18 cellular contexts compared by ENCODE assay signal in genomic region chr19:39248806-39249205, GRCh38. TPM values are rescaled to one million over a fixed set of nuclear protein-coding genes. Genes with fewer than 3 reads are reported as not detected.
DNase-seq lines count a peak whose midpoint lies in the region; ATAC-seq, FAIRE-seq and TF ChIP-seq lines count a peak whose summit lies in the region.
"Had no signal": no experiment of that assay in that cellular context is flagged by ENCODE, and none has a peak within 500 bp of the region (broad histone marks: within the 10 kb centered on the region; RNA-seq: fewer than 3 reads in every experiment).

IFNL4 (minus strand) TSS chr19:39248856.

- H2BK120ac ChIP-seq in H9 (ENCODE audit: low read depth, low read length, poor library complexity, severe bottlenecking): no peak within 1 kb of the TSS

- H3K4me1 Mint-ChIP-seq in H9: peaks cover 2 to 3% of the 10 kb centered on the region in 2 experiments; a peak in 2 of 4 replicates
- H3K4me1 Mint-ChIP-seq in astrocyte (ENCODE audit: low read depth, unreplicated experiment): no peaks in the 10 kb centered on the region
- no peaks in the 10 kb centered on the region for H3K4me1 Mint-ChIP-seq in stimulated activated effector memory CD8-positive, alpha-beta T cell treated with anti-CD3 and anti-CD28 coated beads, Interleukin-12 subunit alpha, Interleukin-12 subunit beta, amount 100 ng/mL, for 72 hours
- no peaks in the 10 kb centered on the region for H3K4me1 Mint-ChIP-seq in activated naive CD8-positive, alpha-beta T cell treated with anti-CD3 and anti-CD28 coated beads, Interleukin-2, amount 50 U/mL, for 24 hours

- no peak within 1 kb of the TSS for H3K27ac Mint-ChIP-seq in H9
- no peak within 1 kb of the TSS for H3K27ac Mint-ChIP-seq in astrocyte (ENCODE audit: unreplicated experiment)
- H3K27ac Mint-ChIP-seq in stimulated activated effector memory CD8-positive, alpha-beta T cell treated with anti-CD3 and anti-CD28 coated beads, Interleukin-12 subunit alpha, Interleukin-12 subunit beta, amount 100 ng/mL, for 72 hours: no peak within 1 kb of the TSS
- H3K27ac Mint-ChIP-seq in activated naive CD8-positive, alpha-beta T cell treated with anti-CD3 and anti-CD28 coated beads, Interleukin-2, amount 50 U/mL, for 24 hours: no peak within 1 kb of the TSS

- H3K9ac ChIP-seq in H9 (ENCODE audit: extremely low read depth, insufficient read length, low read length): no peak within 1 kb of the TSS
- H3K9ac ChIP-seq in astrocyte (ENCODE audit: low read length): no peak within 1 kb of the TSS

- H3K79me2 ChIP-seq in H9 (ENCODE audit: insufficient read depth, low read length): no peaks in the 10 kb centered on the region
- H3K79me2 ChIP-seq in astrocyte (ENCODE audit: insufficient read depth, low read length): no peaks in the 10 kb centered on the region

- FAIRE-seq in astrocyte (lab: Jason Lieb, UNC): no peak
- FAIRE-seq: H54 had no signal

- H3K23me2 ChIP-seq in H9 (ENCODE audit: insufficient read length, low read depth, low read length, poor library complexity, severe bottlenecking): peaks cover 9% of the 10 kb centered on the region

- no peak within 1 kb of the TSS for H4K5ac ChIP-seq in H9 (ENCODE audit: insufficient read length, low read depth, low read length)

- H3K4me1 ChIP-seq in H9 (ENCODE audit: insufficient read depth, low read length) (no peaks in the 10 kb centered on the region), astrocyte (ENCODE audit: insufficient read depth, low read length) (no peaks in the 10 kb centered on the region), right lobe of liver (peaks cover 0 to 14% (median 2%) of the 10 kb centered on the region in 4 donors), foreskin keratinocyte (no peaks in the 10 kb centered on the region)

- H2AFZ ChIP-seq in H9 (ENCODE audit: low read length) (no peak within 1 kb of the TSS), astrocyte (ENCODE audit: low read depth, low read length) (peak within 1 kb of the TSS; percentile 26)

- no peak within 1 kb of the TSS for H2BK15ac ChIP-seq in H9 (ENCODE audit: low read depth, low read length)

- no peak within 1 kb of the TSS for H2BK20ac ChIP-seq in H9 (ENCODE audit: low read depth, low read length, poor library complexity, severe bottlenecking)

- peaks cover 35% of the 10 kb centered on the region; the same call in 1 of the 2 replicates for H3K27me3 ChIP-seq in H9 (ENCODE audit: insufficient read depth, low read length)
- peaks cover 39% of the 10 kb centered on the region for H3K27me3 ChIP-seq in astrocyte (ENCODE audit: insufficient read depth, low read length)
- H3K27me3 ChIP-seq in right lobe of liver: peaks cover 0 to 8% of the 10 kb centered on the region in 2 donors
- H3K27me3 ChIP-seq in foreskin keratinocyte: peaks cover 57% of the 10 kb centered on the region

- H3K36me3 ChIP-seq in astrocyte (ENCODE audit: insufficient read depth, low read length): no peaks in the 10 kb centered on the region
- H3K36me3 ChIP-seq in right lobe of liver: no peaks in the 10 kb centered on the region

- H3K4me3 ChIP-seq in astrocyte (ENCODE audit: insufficient read depth, low read depth, low read length) (no peak within 1 kb of the TSS), right lobe of liver (no peak within 1 kb of the TSS)

- H3K36me3 Mint-ChIP-seq in H9 (ENCODE audit: insufficient read depth in 1 of 3, low read depth in 3 of 3) (no peaks in the 10 kb centered on the region), astrocyte (ENCODE audit: low read depth, unreplicated experiment) (no peaks in the 10 kb centered on the region)
- no peaks in the 10 kb centered on the region for H3K36me3 Mint-ChIP-seq in stimulated activated effector memory CD8-positive, alpha-beta T cell treated with anti-CD3 and anti-CD28 coated beads, Interleukin-12 subunit alpha, Interleukin-12 subunit beta, amount 100 ng/mL, for 72 hours
- H3K36me3 Mint-ChIP-seq in activated naive CD8-positive, alpha-beta T cell treated with anti-CD3 and anti-CD28 coated beads, Interleukin-2, amount 50 U/mL, for 24 hours (ENCODE audit: low read depth): no peaks in the 10 kb centered on the region

- no CpG with 5 or more reads among the region's 13 CpGs for WGBS in H9 (ENCODE audit: extremely low coverage, insufficient read length, low lambda C conversion rate)
- WGBS in right lobe of liver (ENCODE audit: insufficient coverage, low coverage, low lambda C conversion rate, missing lambda C conversion rate): 38% methylated on average over 5 of the region's 13 CpGs

- intact Hi-C loops in right lobe of liver (cut with DNase I): no loop called here

- no peak within 1 kb of the TSS for H4K91ac ChIP-seq in H9 (ENCODE audit: insufficient read length, low read depth, low read length)

- H3K4me2 ChIP-seq in H9 (ENCODE audit: insufficient read depth, insufficient read length, low read length): peak within 1 kb of the TSS; percentile 38
- H3K4me2 ChIP-seq in astrocyte (ENCODE audit: low read length): no peak within 1 kb of the TSS

- H3K18ac ChIP-seq in H9 (ENCODE audit: insufficient read length, low read depth, low read length): no peak within 1 kb of the TSS

- TF ChIP-seq CTCF in H9 (conservative IDR thresholded peaks at IDR 0.05) (no peak), astrocyte (IDR thresholded peaks at IDR 0.05; ENCODE audit: insufficient read depth, low read depth, low read length) (no peak), right lobe of liver (IDR thresholded peaks at IDR 0.05) (no peak), foreskin keratinocyte (conservative IDR thresholded peaks at IDR 0.05) (no peak)

- no peaks in the 10 kb centered on the region for H4K20me1 ChIP-seq in H9 (ENCODE audit: control insufficient read depth, insufficient read depth, insufficient read length)
- H4K20me1 ChIP-seq in astrocyte (ENCODE audit: insufficient read depth, low read length): no peaks in the 10 kb centered on the region

- no peak within 1 kb of the TSS for H3K4ac ChIP-seq in H9 (ENCODE audit: low read depth, low read length)

- H2BK12ac ChIP-seq in H9 (ENCODE audit: insufficient read length, low read depth, low read length): no peak within 1 kb of the TSS

- ATAC-seq in right lobe of liver: peak; percentile 91 to 95 (median 92)
- ATAC-seq in stimulated activated effector memory CD8-positive, alpha-beta T cell treated with anti-CD3 and anti-CD28 coated beads, Interleukin-12 subunit alpha, Interleukin-12 subunit beta, amount 100 ng/mL, for 72 hours: no peak
- no peak for ATAC-seq in activated naive CD8-positive, alpha-beta T cell treated with anti-CD3 and anti-CD28 coated beads, Interleukin-2, amount 50 U/mL, for 24 hours
- ATAC-seq in foreskin keratinocyte: no peak

- no peak for DNase-seq in H9
- DNase-seq in astrocyte (ENCODE audit: low read depth): no peak
- DNase-seq in right lobe of liver: peak; percentile 81 to 93 (median 89)
- no peak for DNase-seq in stimulated activated effector memory CD8-positive, alpha-beta T cell treated with anti-CD3 and anti-CD28 coated beads, Interleukin-12 subunit alpha, Interleukin-12 subunit beta, amount 100 ng/mL, for 72 hours (ENCODE audit: low spot score in 2 of 2)
- DNase-seq in activated naive CD8-positive, alpha-beta T cell treated with anti-CD3 and anti-CD28 coated beads, Interleukin-2, amount 50 U/mL, for 24 hours: no peak
- no peak for DNase-seq in foreskin keratinocyte
- no peak for DNase-seq in GDM1 (lab: John Stamatoyannopoulos, UW)
- DNase-seq: activated CD4-positive, CD25-positive, alpha-beta regulatory T cell treated with anti-CD3 and anti-CD28 coated beads, Interleukin-2, amount 50 U/mL, for 72 hours; aorta; NCI-H1436 treated with DMSO at 0.1 percent for 48 hours; NCI-H2227 treated with DMSO at 0.1 percent for 48 hours; NK-92 treated with Interleukin-12 subunit alpha and Interleukin-12 subunit beta, amount 100 ng/mL, for 24 hours; T-helper 2 cell had no signal

- no peaks in the 10 kb centered on the region for H3K9me3 Mint-ChIP-seq in H9
- H3K9me3 Mint-ChIP-seq in astrocyte (ENCODE audit: unreplicated experiment): peaks cover 3% of the 10 kb centered on the region
- H3K9me3 Mint-ChIP-seq in stimulated activated effector memory CD8-positive, alpha-beta T cell treated with anti-CD3 and anti-CD28 coated beads, Interleukin-12 subunit alpha, Interleukin-12 subunit beta, amount 100 ng/mL, for 72 hours: no peaks in the 10 kb centered on the region
- no peaks in the 10 kb centered on the region for H3K9me3 Mint-ChIP-seq in activated naive CD8-positive, alpha-beta T cell treated with anti-CD3 and anti-CD28 coated beads, Interleukin-2, amount 50 U/mL, for 24 hours

- H3K4me3 Mint-ChIP-seq in H9 (peak within 1 kb of the TSS; percentile 19 to 68), astrocyte (ENCODE audit: unreplicated experiment) (no peak within 1 kb of the TSS)
- H3K4me3 Mint-ChIP-seq in stimulated activated effector memory CD8-positive, alpha-beta T cell treated with anti-CD3 and anti-CD28 coated beads, Interleukin-12 subunit alpha, Interleukin-12 subunit beta, amount 100 ng/mL, for 72 hours: peak within 1 kb of the TSS; percentile 49
- H3K4me3 Mint-ChIP-seq in activated naive CD8-positive, alpha-beta T cell treated with anti-CD3 and anti-CD28 coated beads, Interleukin-2, amount 50 U/mL, for 24 hours: no peak within 1 kb of the TSS

- H3K23ac ChIP-seq in H9 (ENCODE audit: insufficient read length, low read depth, low read length): no peak within 1 kb of the TSS

- H3K79me1 ChIP-seq in H9 (ENCODE audit: insufficient read depth, low read depth, low read length, poor library complexity, severe bottlenecking): no peaks in the 10 kb centered on the region

- no peak within 1 kb of the TSS for H3K14ac ChIP-seq in H9 (ENCODE audit: insufficient read depth, low read length)

- H3K9me3 ChIP-seq in H9 (ENCODE audit: control insufficient read depth, low read depth, low read length) (no peaks in the 10 kb centered on the region), astrocyte (ENCODE audit: insufficient read depth, low read depth, low read length) (no peaks in the 10 kb centered on the region), right lobe of liver (no peaks in the 10 kb centered on the region)

- TF ChIP-seq POLR2A in right lobe of liver (IDR thresholded peaks at IDR 0.05): no peak

- H3K27me3 Mint-ChIP-seq in H9 (ENCODE audit: low read depth) (peaks cover 90% of the 10 kb centered on the region), astrocyte (ENCODE audit: low read depth, unreplicated experiment) (peaks cover 53% of the 10 kb centered on the region)
- H3K27me3 Mint-ChIP-seq in activated naive CD8-positive, alpha-beta T cell treated with anti-CD3 and anti-CD28 coated beads, Interleukin-2, amount 50 U/mL, for 24 hours: peaks cover 7% of the 10 kb centered on the region

- H3T11ph ChIP-seq in H9 (ENCODE audit: low read length): no peak within 1 kb of the TSS

- no peak within 1 kb of the TSS for H2BK5ac ChIP-seq in H9 (ENCODE audit: insufficient read length, low read length)

- H3K27ac ChIP-seq in H9 (ENCODE audit: insufficient read length, low read depth, low read length) (no peak within 1 kb of the TSS), astrocyte (ENCODE audit: low read depth, low read length) (no peak within 1 kb of the TSS), right lobe of liver (no peak within 1 kb of the TSS), foreskin keratinocyte (no peak within 1 kb of the TSS)
- H3K27ac ChIP-seq: epithelial cell of prostate had no signal

- no peak within 1 kb of the TSS for H3K56ac ChIP-seq in H9 (ENCODE audit: insufficient read length, low read depth, low read length)

- H2AK5ac ChIP-seq in H9 (ENCODE audit: insufficient read length, low read length): no peak within 1 kb of the TSS

- H4K8ac ChIP-seq in H9 (replicated peaks; ENCODE audit: insufficient read length, low read depth, low read length): no peak within 1 kb of the TSS

RNA-seq across cellular contexts. Expression of gene IFNL4, which starts in this region (rescaled TPM):
- total RNA-seq in H9 (2021) (not detected in 2 replicates), astrocyte (not detected in 2 replicates), right lobe of liver (not detected), foreskin keratinocyte (not detected in 2 replicates)
- polyA plus RNA-seq in foreskin keratinocyte: not detected in 2 replicates
- total RNA-seq: aorta, HT-29, kidney epithelial cell, pulmonary artery endothelial cell had no signal
- polyA plus RNA-seq: aorta had no signal

Comparison
In these comparisons a context has a peak if more than half of its experiments do, and no peak if none do; other contexts are left out.
1. Peak in DNase-seq and ATAC-seq in right lobe of liver; RNA of the gene not detected or under 1 TPM.
2. H3K4me3 Mint-ChIP-seq: peak in H9 (2 of 2) and stimulated activated effector memory CD8-positive, alpha-beta T cell treated with anti-CD3 and anti-CD28 coated beads, Interleukin-12 subunit alpha, Interleukin-12 subunit beta, amount 100 ng/mL, for 72 hours (single experiment); none in astrocyte (single experiment) and activated naive CD8-positive, alpha-beta T cell treated with anti-CD3 and anti-CD28 coated beads, Interleukin-2, amount 50 U/mL, for 24 hours (single experiment).